In the genomic region with DNA sequence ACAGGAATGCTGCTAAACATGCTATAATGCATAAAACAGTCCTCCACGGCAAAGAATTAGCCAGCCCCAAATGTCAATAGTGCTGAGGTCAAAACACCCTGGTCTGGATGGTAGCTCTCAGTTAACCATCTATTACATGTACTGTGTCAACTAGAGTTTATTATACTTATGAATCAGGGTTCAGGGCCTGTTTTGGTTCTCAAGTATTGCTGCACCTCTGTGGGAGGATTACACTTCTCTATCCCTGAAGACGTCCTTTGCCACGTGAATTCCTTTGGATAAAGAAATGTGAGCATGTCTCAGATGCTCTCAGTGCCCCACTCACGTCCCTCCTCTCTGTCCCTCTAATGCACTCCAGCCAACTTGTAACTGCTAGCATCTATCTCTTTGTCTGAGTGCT, we compare ENCODE assay signal across 23 cellular contexts. TPM values are rescaled to one million over a fixed set of nuclear protein-coding genes. Genes with fewer than 3 reads are reported as not detected.
DNase-seq lines count a peak whose midpoint lies in the region; ATAC-seq, FAIRE-seq and TF ChIP-seq lines count a peak whose summit lies in the region.
"Had no signal": no experiment of that assay in that cellular context is flagged by ENCODE, and none has a peak within 500 bp of the region (broad histone marks: within the 10 kb centered on the region; RNA-seq: fewer than 3 reads in every experiment).

No MANE protein-coding gene starts in this region.

- no peak for TF ChIP-seq EP300 in A549 (IDR thresholded peaks at IDR 0.05)
- TF ChIP-seq EP300 in suprapubic skin (IDR thresholded peaks at IDR 0.05): no peak

- TF ChIP-seq POLR2A in A549 (IDR thresholded peaks at IDR 0.05; ENCODE audit: low read length) (no peak), gastrocnemius medialis (IDR thresholded peaks at IDR 0.05) (no peak), suprapubic skin (IDR thresholded peaks at IDR 0.05) (no peak)

- in situ Hi-C loops in gastrocnemius medialis (cut with MboI; ENCODE audit: low sequenced_read_pairs in 4 of 4): no loop called here

- no peak for DNase-seq in A549 (ENCODE audit: low read depth in 1 of 2, low spot score in 1 of 2)
- no peak for DNase-seq in HFFc6
- DNase-seq in choroid plexus epithelial cell (ENCODE audit: low read depth): peak; percentile 46
- DNase-seq in gastrocnemius medialis: no peak
- DNase-seq in urothelium cell line (ENCODE audit: low spot score): no peak
- DNase-seq in suprapubic skin (ENCODE audit: low spot score in 2 of 2): no peak
- no peak for DNase-seq in coronary artery (ENCODE audit: low spot score)
- DNase-seq: C1 segment of cervical spinal cord, DND-41, GDM1, GM23248, Karpas-422, NCI-H1417 treated with DMSO at 0.1 percent for 48 hours, NCI-H187 treated with DMSO at 0.1 percent for 48 hours, NCI-H2227 treated with DMSO at 0.1 percent for 48 hours, NCI-H510A treated with DMSO at 0.1 percent for 48 hours, NCI-H774, SJCRH30 had no signal

- 73% methylated on average over 4 of the region's 4 CpGs for WGBS in A549 (ENCODE audit: missing lambda C conversion rate)
- WGBS in suprapubic skin: 80% methylated on average over 4 of the region's 4 CpGs

- FAIRE-seq in A549 (lab: Jason Lieb, UNC): no peak
- no peak for FAIRE-seq in urothelium cell line (lab: Jason Lieb, UNC)
- FAIRE-seq: GM19239, HTR-8/SVneo had no signal

- no peak for TF ChIP-seq CTCF in A549 (IDR thresholded peaks at IDR 0.05)
- no peak for TF ChIP-seq CTCF in HFFc6 (IDR thresholded peaks at IDR 0.05)
- no peak for TF ChIP-seq CTCF in choroid plexus epithelial cell (conservative IDR thresholded peaks at IDR 0.05; ENCODE audit: low read depth, low read length)
- no peak for TF ChIP-seq CTCF in gastrocnemius medialis (IDR thresholded peaks at IDR 0.05 in 4 of 5, conservative IDR thresholded peaks at IDR 0.05 in 1 of 5)
- no peak for TF ChIP-seq CTCF in suprapubic skin (IDR thresholded peaks at IDR 0.05)
- TF ChIP-seq CTCF in coronary artery (IDR thresholded peaks at IDR 0.05): no peak

- no peaks in the 10 kb centered on the region for H3K27me3 ChIP-seq in gastrocnemius medialis
- no peaks in the 10 kb centered on the region for H3K27me3 ChIP-seq in suprapubic skin
- H3K27me3 ChIP-seq: SJCRH30 had no signal

- no peak for ATAC-seq in A549
- no peak for ATAC-seq in gastrocnemius medialis

- CTCF ChIA-PET in A549 (lab: Yijun Ruan, JAX): no interaction called here

- H3K27me3 Mint-ChIP-seq in HFFc6 (ENCODE audit: insufficient read depth): no peaks in the 10 kb centered on the region; the same call in 1 of the 2 replicates

- H3K9me3 Mint-ChIP-seq in HFFc6: peaks cover 15% of the 10 kb centered on the region

- intact Hi-C loops in gastrocnemius medialis (cut with DNase I; ENCODE audit: low total_unique reads): loop anchor here (10.0 kb wide), 2 partner anchors 121 to 711 kb away; no protein-coding TSS in a partner anchor

- POLR2A ChIA-PET in A549 (lab: Yijun Ruan, JAX): no interaction called here

- H3K36me3 ChIP-seq in gastrocnemius medialis (no peaks in the 10 kb centered on the region), suprapubic skin (no peaks in the 10 kb centered on the region)
- H3K36me3 ChIP-seq: HAP-1, SJCRH30 had no signal

- H3K9me3 ChIP-seq in A549: peaks cover 9% of the 10 kb centered on the region; the same call in 1 of the 3 replicates
- H3K9me3 ChIP-seq in gastrocnemius medialis: no peaks in the 10 kb centered on the region
- H3K9me3 ChIP-seq in suprapubic skin: no peaks in the 10 kb centered on the region
- H3K9me3 ChIP-seq: HAP-1, SJCRH30 had no signal

- H3K4me3 ChIP-seq in A549 (no peak overlapping the region), choroid plexus epithelial cell (ENCODE audit: low read depth, low read length) (no peak overlapping the region), gastrocnemius medialis (no peak overlapping the region), suprapubic skin (no peak overlapping the region), coronary artery (no peak overlapping the region)
- H3K4me3 ChIP-seq: GM23248, HAP-1, SJCRH30 had no signal

- peak overlapping the region; percentile 35; the same call in 1 of the 2 replicates for H3K27ac Mint-ChIP-seq in HFFc6
- H3K27ac Mint-ChIP-seq: IgD-negative memory B cell had no signal

- H3K4me1 ChIP-seq in A549 (peaks cover 33% of the 10 kb centered on the region), gastrocnemius medialis (peaks cover 24 to 40% of the 10 kb centered on the region in 2 donors), suprapubic skin (peaks cover 31% of the 10 kb centered on the region)
- H3K4me1 ChIP-seq: HAP-1, SJCRH30 had no signal

- no peak for TF ChIP-seq RAD21 in A549 (conservative IDR thresholded peaks at IDR 0.05 in 1 of 2, IDR thresholded peaks at IDR 0.05 in 1 of 2)

- H3K27ac ChIP-seq in A549 (peak overlapping the region; percentile 21 to 85; a peak in 5 of 6 replicates), gastrocnemius medialis (peak overlapping the region in 3 of 4 donors; percentile 32 to 77 (median 61)), suprapubic skin (no peak overlapping the region), coronary artery (no peak overlapping the region)
- H3K27ac ChIP-seq: GM23248, SJCRH30 had no signal

- H3K4me2 ChIP-seq in A549: no peak overlapping the region

- peaks cover 16% of the 10 kb centered on the region for H3K36me3 Mint-ChIP-seq in HFFc6 (ENCODE audit: low read depth)
- H3K36me3 Mint-ChIP-seq: IgD-negative memory B cell had no signal

- no peak overlapping the region for H3K4me3 Mint-ChIP-seq in HFFc6
- H3K4me3 Mint-ChIP-seq: IgD-negative memory B cell had no signal

- peaks cover 66% of the 10 kb centered on the region for H3K4me1 Mint-ChIP-seq in HFFc6 (ENCODE audit: low read depth)

TF ChIP-seq in A549, 52 proteins besides CTCF, POLR2A, EP300 and RAD21:
- TF ChIP-seq, protein P1, sequence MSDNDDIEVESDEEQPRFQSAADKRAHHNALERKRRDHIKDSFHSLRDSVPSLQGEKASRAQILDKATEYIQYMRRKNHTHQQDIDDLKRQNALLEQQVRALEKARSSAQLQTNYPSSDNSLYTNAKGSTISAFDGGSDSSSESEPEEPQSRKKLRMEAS (IDR thresholded peaks at IDR 0.05): no peak
- TF ChIP-seq TP53 (CRISPR knock-in tag; IDR thresholded peaks at IDR 0.05): no peak
- TF ChIP-seq HEYL (CRISPR knock-in tag; IDR thresholded peaks at IDR 0.05): no peak
- TF ChIP-seq RCOR1 (IDR thresholded peaks at IDR 0.05; ENCODE audit: low read depth, low read length): no peak
- no peak for TF ChIP-seq EHF (CRISPR knock-in tag; IDR thresholded peaks at IDR 0.05)
- TF ChIP-seq KDM1A (IDR thresholded peaks at IDR 0.05; ENCODE audit: low read depth): no peak
- no peak for TF ChIP-seq JUN (IDR thresholded peaks at IDR 0.05)
- TF ChIP-seq CBX8 (IDR thresholded peaks at IDR 0.05): no peak
- TF ChIP-seq NR3C1 (IDR thresholded peaks at IDR 0.05): no peak
- no peak for TF ChIP-seq NPAS2 (CRISPR knock-in tag; IDR thresholded peaks at IDR 0.05; ENCODE audit: borderline replicate concordance)
- TF ChIP-seq, protein P2, sequence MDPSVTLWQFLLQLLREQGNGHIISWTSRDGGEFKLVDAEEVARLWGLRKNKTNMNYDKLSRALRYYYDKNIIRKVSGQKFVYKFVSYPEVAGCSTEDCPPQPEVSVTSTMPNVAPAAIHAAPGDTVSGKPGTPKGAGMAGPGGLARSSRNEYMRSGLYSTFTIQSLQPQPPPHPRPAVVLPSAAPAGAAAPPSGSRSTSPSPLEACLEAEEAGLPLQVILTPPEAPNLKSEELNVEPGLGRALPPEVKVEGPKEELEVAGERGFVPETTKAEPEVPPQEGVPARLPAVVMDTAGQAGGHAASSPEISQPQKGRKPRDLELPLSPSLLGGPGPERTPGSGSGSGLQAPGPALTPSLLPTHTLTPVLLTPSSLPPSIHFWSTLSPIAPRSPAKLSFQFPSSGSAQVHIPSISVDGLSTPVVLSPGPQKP (IDR thresholded peaks at IDR 0.05; ENCODE audit: low read depth, low read length): no peak
- TF ChIP-seq RFX5 (IDR thresholded peaks at IDR 0.05): no peak
- TF ChIP-seq KDM5A (IDR thresholded peaks at IDR 0.05): no peak
- TF ChIP-seq ZNF302 (CRISPR knock-in tag; IDR thresholded peaks at IDR 0.05): no peak
- no peak for TF ChIP-seq ZFP36 (IDR thresholded peaks at IDR 0.05; ENCODE audit: borderline replicate concordance, partially characterized antibody)

RNA-seq across cellular contexts. Expression of gene SLC1A2, which starts 53.4 kb away (rescaled TPM):
- 0.14 and 0.16 TPM in 2 replicates for polyA plus RNA-seq in A549 (2011; rRNA removed)
- polyA plus RNA-seq in A549 (2012; cell fraction: cytosol; rRNA removed): not detected in 2 replicates
- polyA plus RNA-seq in A549 (2012; cell fraction: nucleus; rRNA removed): not detected in 2 replicates
- polyA plus RNA-seq in A549 (2017; fragmentation: RNase III; extraction: RNeasy Plus Mini Kit Qiagen cat#74134 plus additional on column Dnase treatment): 0.01 to 0.18 TPM (median 0.07 TPM) in 3 replicates
- 0.87 and 0.88 TPM in 2 replicates for polyA minus RNA-seq in A549 (2011; rRNA and poly(A)+ RNA removed)
- 1 to 10 TPM; 1.7 to 2.4 (median 2.1) TPM for total RNA-seq in HFFc6 (2021; fragmentation: NEBNext Ultra II Directional; extraction: Animal tissue kit (Norgen Biotek cat#: 25700))
- 1 to 10 TPM in 1 of 4 donors, under 1 TPM in 3; 0.15 to 1.1 (median 0.52) TPM for total RNA-seq in gastrocnemius medialis
- total RNA-seq in suprapubic skin: 1 to 10 TPM; 1.0 to 3.4 (median 2.0) TPM
- total RNA-seq: MCF 10A, SJCRH30 had no signal
- polyA plus RNA-seq: IgD-negative memory B cell had no signal

Comparison
In these comparisons a context has a peak if more than half of its experiments do, and no peak if none do; other contexts are left out.
1. H3K27ac ChIP-seq: peak in A549 (2 of 2) and gastrocnemius medialis (3 of 4); none in suprapubic skin (single experiment) and coronary artery (0 of 2).